13 cellular contexts compared by ENCODE assay signal in genomic region chr9:1929722-1930621, GRCh38.
DNase-seq lines count a peak whose midpoint lies in the region; ATAC-seq, FAIRE-seq and TF ChIP-seq lines count a peak whose summit lies in the region.
"Had no signal": no experiment of that assay in that cellular context is flagged by ENCODE, and none has a peak within 500 bp of the region (broad histone marks: within the 10 kb centered on the region; RNA-seq: fewer than 3 reads in every experiment).

No MANE protein-coding gene starts in this region.

- FAIRE-seq in HepG2 (lab: Jason Lieb, UNC): no peak

- no TSS peak for BruUV-seq in HepG2 (replicated peaks; lab: Mats Ljungman, UMichigan)

- H3K79me2 ChIP-seq in HepG2 (ENCODE audit: insufficient read depth, low read length): no peaks in the 10 kb centered on the region
- H3K79me2 ChIP-seq: parathyroid adenoma had no signal

- no peak overlapping the region for H3K9ac ChIP-seq in HepG2 (ENCODE audit: insufficient read depth, low read depth, low read length)
- H3K9ac ChIP-seq: parathyroid adenoma had no signal

- WGBS in HepG2 (ENCODE audit: low lambda C conversion rate): 49% methylated on average over 10 of the region's 12 CpGs
- WGBS in right lobe of liver (ENCODE audit: insufficient coverage, low coverage, low lambda C conversion rate, missing lambda C conversion rate): 65% methylated on average over 11 of the region's 12 CpGs

- H3K9me3 Mint-ChIP-seq in stimulated activated effector memory CD8-positive, alpha-beta T cell treated with anti-CD3 and anti-CD28 coated beads, Interleukin-12 subunit alpha, Interleukin-12 subunit beta, amount 100 ng/mL, for 72 hours: no peaks in the 10 kb centered on the region
- no peaks in the 10 kb centered on the region for H3K9me3 Mint-ChIP-seq in activated T-helper 1 cell treated with anti-CD3 and anti-CD28 coated beads, Interleukin-12 subunit alpha, Interleukin-12 subunit beta, Interleukin-2, Interleukin-4 antibody, amounts not matched to agents 30 ng/mL and 10 ng/mL and 1 ng/mL, durations not matched to agents 14 hours and 24 hours and 36 hours
- peaks cover 0 to 3% (median 0%) of the 10 kb centered on the region in 9 donors for H3K9me3 Mint-ChIP-seq in naive thymus-derived CD8-positive, alpha-beta T cell

- H3K27ac Mint-ChIP-seq in stimulated activated effector memory CD8-positive, alpha-beta T cell treated with anti-CD3 and anti-CD28 coated beads, Interleukin-12 subunit alpha, Interleukin-12 subunit beta, amount 100 ng/mL, for 72 hours: no peak overlapping the region
- no peak overlapping the region for H3K27ac Mint-ChIP-seq in activated T-helper 1 cell treated with anti-CD3 and anti-CD28 coated beads, Interleukin-12 subunit alpha, Interleukin-12 subunit beta, Interleukin-2, Interleukin-4 antibody, amounts not matched to agents 30 ng/mL and 10 ng/mL and 1 ng/mL, durations not matched to agents 14 hours and 24 hours and 36 hours
- no peak overlapping the region for H3K27ac Mint-ChIP-seq in naive thymus-derived CD8-positive, alpha-beta T cell
- H3K27ac Mint-ChIP-seq: endodermal cell had no signal

- in situ Hi-C loops in HepG2 (cut with HindIII; ENCODE audit: extremely low pct_ligation_motif_present, low pct_unique_long_range_greater_than_20kb): loop anchor here (10.0 kb wide), 1 partner anchor 155 kb away; no protein-coding TSS in a partner anchor

- no peak for ATAC-seq in HepG2
- no peak for ATAC-seq in right lobe of liver
- peak; percentile 70 for ATAC-seq in GM21723 (IDR thresholded peaks at IDR 0.05; ENCODE audit: unreplicated experiment)
- peak; percentile 59 for ATAC-seq in HG03378 (IDR thresholded peaks at IDR 0.05; ENCODE audit: unreplicated experiment)
- peak; percentile 42 for ATAC-seq in stimulated activated effector memory CD8-positive, alpha-beta T cell treated with anti-CD3 and anti-CD28 coated beads, Interleukin-12 subunit alpha, Interleukin-12 subunit beta, amount 100 ng/mL, for 72 hours
- no peak for ATAC-seq in naive thymus-derived CD8-positive, alpha-beta T cell

- peaks cover 6% of the 10 kb centered on the region for H3K4me1 Mint-ChIP-seq in stimulated activated effector memory CD8-positive, alpha-beta T cell treated with anti-CD3 and anti-CD28 coated beads, Interleukin-12 subunit alpha, Interleukin-12 subunit beta, amount 100 ng/mL, for 72 hours
- no peaks in the 10 kb centered on the region for H3K4me1 Mint-ChIP-seq in activated T-helper 1 cell treated with anti-CD3 and anti-CD28 coated beads, Interleukin-12 subunit alpha, Interleukin-12 subunit beta, Interleukin-2, Interleukin-4 antibody, amounts not matched to agents 30 ng/mL and 10 ng/mL and 1 ng/mL, durations not matched to agents 14 hours and 24 hours and 36 hours (ENCODE audit: low read depth)
- H3K4me1 Mint-ChIP-seq in naive thymus-derived CD8-positive, alpha-beta T cell: peaks cover 0 to 2% (median 0%) of the 10 kb centered on the region in 4 donors

- TF ChIP-seq EP300 in HepG2 (IDR thresholded peaks at IDR 0.05; ENCODE audit: low read depth in 2 of 2, low read length in 2 of 2) (no peak), HepG2 (CRISPR knock-in tag; IDR thresholded peaks at IDR 0.05; ENCODE audit: borderline replicate concordance) (no peak)

- H3K4me1 ChIP-seq in HepG2 (ENCODE audit: insufficient read depth, low read length) (no peaks in the 10 kb centered on the region), right lobe of liver (no peaks in the 10 kb centered on the region)
- H3K4me1 ChIP-seq: heart right ventricle, parathyroid adenoma had no signal

- peaks cover 2% of the 10 kb centered on the region for H3K27me3 Mint-ChIP-seq in activated T-helper 1 cell treated with anti-CD3 and anti-CD28 coated beads, Interleukin-12 subunit alpha, Interleukin-12 subunit beta, Interleukin-2, Interleukin-4 antibody, amounts not matched to agents 30 ng/mL and 10 ng/mL and 1 ng/mL, durations not matched to agents 14 hours and 24 hours and 36 hours (ENCODE audit: insufficient read depth)
- peaks cover 0 to 4% (median 0%) of the 10 kb centered on the region in 5 donors for H3K27me3 Mint-ChIP-seq in naive thymus-derived CD8-positive, alpha-beta T cell

- no peak for DNase-seq in HepG2 (ENCODE audit: low spot score)
- no peak for DNase-seq in right lobe of liver
- DNase-seq in stimulated activated effector memory CD8-positive, alpha-beta T cell treated with anti-CD3 and anti-CD28 coated beads, Interleukin-12 subunit alpha, Interleukin-12 subunit beta, amount 100 ng/mL, for 72 hours (ENCODE audit: low spot score in 2 of 2): no peak
- DNase-seq in activated T-helper 1 cell treated with anti-CD3 and anti-CD28 coated beads, Interleukin-12 subunit alpha, Interleukin-12 subunit beta, Interleukin-2, Interleukin-4 antibody, amounts not matched to agents 30 ng/mL and 10 ng/mL and 1 ng/mL, durations not matched to agents 14 hours and 24 hours and 36 hours (ENCODE audit: low spot score): no peak
- DNase-seq in hippocampal formation (lab: John Stamatoyannopoulos, UW): no peak
- DNase-seq in naive thymus-derived CD8-positive, alpha-beta T cell: no peak
- DNase-seq: activated CD8-positive, alpha-beta memory T cell treated with anti-CD3 and anti-CD28 coated beads, Interleukin-2, amount 50 U/mL, for 4 hours; endodermal cell; heart right ventricle; NCI-H1436 treated with DMSO at 0.1 percent for 48 hours had no signal

- H2AFZ ChIP-seq in HepG2 (ENCODE audit: low read length): no peak overlapping the region
- H2AFZ ChIP-seq: parathyroid adenoma had no signal

- CTCF ChIA-PET in HepG2 (lab: Yijun Ruan, JAX; ENCODE audit: low intra/inter-chr PET ratio, low total read pairs): no interaction called here

- H3K36me3 Mint-ChIP-seq in stimulated activated effector memory CD8-positive, alpha-beta T cell treated with anti-CD3 and anti-CD28 coated beads, Interleukin-12 subunit alpha, Interleukin-12 subunit beta, amount 100 ng/mL, for 72 hours: no peaks in the 10 kb centered on the region
- no peaks in the 10 kb centered on the region for H3K36me3 Mint-ChIP-seq in activated T-helper 1 cell treated with anti-CD3 and anti-CD28 coated beads, Interleukin-12 subunit alpha, Interleukin-12 subunit beta, Interleukin-2, Interleukin-4 antibody, amounts not matched to agents 30 ng/mL and 10 ng/mL and 1 ng/mL, durations not matched to agents 14 hours and 24 hours and 36 hours (ENCODE audit: low read depth)
- H3K36me3 Mint-ChIP-seq in naive thymus-derived CD8-positive, alpha-beta T cell: peaks cover 0 to 2% (median 0%) of the 10 kb centered on the region in 3 donors

- H3K9me3 ChIP-seq in HepG2 (ENCODE audit: low read length): no peaks in the 10 kb centered on the region
- no peaks in the 10 kb centered on the region for H3K9me3 ChIP-seq in right lobe of liver

- no peak overlapping the region for H3K4me2 ChIP-seq in HepG2 (ENCODE audit: low read depth, low read length)

- TF ChIP-seq POLR2A in HepG2 (IDR thresholded peaks at IDR 0.05; ENCODE audit: insufficient read depth in 1 of 2, low read depth in 2 of 2, low read length in 2 of 2) (no peak), right lobe of liver (IDR thresholded peaks at IDR 0.05) (no peak)

- TF ChIP-seq RAD21 in HepG2 (CRISPR knock-in tag; IDR thresholded peaks at IDR 0.05): no peak

- H3K27me3 ChIP-seq in HepG2 (ENCODE audit: control insufficient read depth in 1 of 2, insufficient read depth in 2 of 2, low read length in 2 of 2) (peaks cover 1 to 11% of the 10 kb centered on the region in 2 experiments; a peak in 1 of 5 replicates), right lobe of liver (no peaks in the 10 kb centered on the region)
- H3K27me3 ChIP-seq: heart right ventricle had no signal

- intact Hi-C loops in HepG2 (cut with micrococcal nuclease; ENCODE audit: unreplicated experiment) (no loop called here), right lobe of liver (cut with DNase I) (no loop called here)
- intact Hi-C loops in activated T-helper 1 cell treated with anti-CD3 and anti-CD28 coated beads, Interleukin-12 subunit alpha, Interleukin-12 subunit beta, Interleukin-2, Interleukin-4 antibody, amounts not matched to agents 30 ng/mL and 10 ng/mL and 1 ng/mL, durations not matched to agents 14 hours and 24 hours and 36 hours (cut with micrococcal nuclease): no loop called here

- POLR2A ChIA-PET in HepG2 (lab: Yijun Ruan, JAX): no interaction called here
- POLR2A ChIA-PET in naive thymus-derived CD8-positive, alpha-beta T cell (lab: Charles Lee): no interaction called here

- no peaks in the 10 kb centered on the region for H3K36me3 ChIP-seq in HepG2 (replicated peaks in 1 of 2; ENCODE audit: control insufficient read depth in 1 of 2, insufficient read depth in 2 of 2, low read length in 2 of 2)
- H3K36me3 ChIP-seq in right lobe of liver: no peaks in the 10 kb centered on the region
- H3K36me3 ChIP-seq: heart right ventricle had no signal

- TF ChIP-seq CTCF in HepG2 (CRISPR knock-in tag; IDR thresholded peaks at IDR 0.05): no peak
- TF ChIP-seq CTCF in right lobe of liver (IDR thresholded peaks at IDR 0.05): no peak

- no peak overlapping the region for H3K4me3 Mint-ChIP-seq in stimulated activated effector memory CD8-positive, alpha-beta T cell treated with anti-CD3 and anti-CD28 coated beads, Interleukin-12 subunit alpha, Interleukin-12 subunit beta, amount 100 ng/mL, for 72 hours
- no peak overlapping the region for H3K4me3 Mint-ChIP-seq in activated T-helper 1 cell treated with anti-CD3 and anti-CD28 coated beads, Interleukin-12 subunit alpha, Interleukin-12 subunit beta, Interleukin-2, Interleukin-4 antibody, amounts not matched to agents 30 ng/mL and 10 ng/mL and 1 ng/mL, durations not matched to agents 14 hours and 24 hours and 36 hours
- peak overlapping the region in 1 of 10 donors; percentile 19 for H3K4me3 Mint-ChIP-seq in naive thymus-derived CD8-positive, alpha-beta T cell
- H3K4me3 Mint-ChIP-seq: endodermal cell had no signal

- H3K4me3 ChIP-seq in HepG2 (replicated peaks in 1 of 3; ENCODE audit: insufficient read depth in 1 of 3, low read depth in 2 of 3, low read length in 3 of 3) (no peak overlapping the region), right lobe of liver (no peak overlapping the region)
- H3K4me3 ChIP-seq: heart right ventricle had no signal

- H3K27ac ChIP-seq in HepG2 (ENCODE audit: extremely low read length, insufficient read depth, low read length): no peak overlapping the region
- no peak overlapping the region for H3K27ac ChIP-seq in right lobe of liver
- H3K27ac ChIP-seq: heart right ventricle, parathyroid adenoma had no signal

- no peaks in the 10 kb centered on the region for H4K20me1 ChIP-seq in HepG2 (ENCODE audit: insufficient read depth, low read length)

TF ChIP-seq in HepG2, 621 proteins besides CTCF, POLR2A, EP300 and RAD21 (continues in another document):
- TF ChIP-seq ZFP62 (CRISPR knock-in tag; IDR thresholded peaks at IDR 0.05): no peak

Comparison
In these comparisons a context has a peak if more than half of its experiments do, and no peak if none do; other contexts are left out.
1. ATAC-seq: peak in GM21723 (single experiment), HG03378 (single experiment) and stimulated activated effector memory CD8-positive, alpha-beta T cell treated with anti-CD3 and anti-CD28 coated beads, Interleukin-12 subunit alpha, Interleukin-12 subunit beta, amount 100 ng/mL, for 72 hours (single experiment); none in HepG2 (single experiment), right lobe of liver (0 of 4) and naive thymus-derived CD8-positive, alpha-beta T cell (0 of 2).